ENCODE assay signal across 7 cellular contexts in the genomic region with DNA sequence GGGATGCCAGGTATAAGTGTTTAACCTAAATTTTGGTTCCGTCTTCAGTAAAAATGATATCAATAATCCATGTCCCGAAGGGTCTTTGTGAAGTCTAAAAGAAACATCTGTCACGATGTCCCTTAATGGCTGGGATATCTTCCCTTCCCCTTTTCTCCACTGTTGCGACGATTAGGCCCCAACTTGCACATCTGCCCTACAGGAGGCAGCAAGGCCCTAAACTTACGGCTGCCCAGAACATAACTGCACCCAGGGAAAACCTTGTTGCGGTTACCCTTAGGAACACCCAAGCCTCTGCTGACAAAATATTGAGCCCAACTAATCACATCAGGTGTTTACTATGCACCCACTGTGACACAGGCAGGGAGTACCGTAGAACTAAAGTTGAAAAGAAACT. TPM values are rescaled to one million over a fixed set of nuclear protein-coding genes. Genes with fewer than 3 reads are reported as not detected.
DNase-seq lines count a peak whose midpoint lies in the region; ATAC-seq and TF ChIP-seq lines count a peak whose summit lies in the region.

No MANE protein-coding gene starts in this region.

- peak overlapping the region; percentile 97 for H3K27ac ChIP-seq in MM.1S (ENCODE audit: low read length)

- peaks cover 14% of the 10 kb centered on the region for H3F3A ChIP-seq in MM.1S (ENCODE audit: insufficient read depth, low read length)

- DNase-seq in GF-D8 (lab: John Stamatoyannopoulos, UW) (peak; percentile 85), MM.1S (peak; percentile 66), SW480 (ENCODE audit: low spot score) (peak; percentile 64), choroid plexus epithelial cell (ENCODE audit: low read depth) (peak; percentile 42), 8988T (no peak)

- H3K4me1 ChIP-seq in MM.1S (ENCODE audit: low read length) (peaks cover 16% of the 10 kb centered on the region), mononuclear cell (ENCODE audit: insufficient read depth, low read length) (peaks cover 22% of the 10 kb centered on the region)

- peaks cover 35% of the 10 kb centered on the region for H3K79me2 ChIP-seq in MM.1S (ENCODE audit: low read length)

- H4K20me1 ChIP-seq in MM.1S (ENCODE audit: insufficient read depth, low read length) = peaks cover 10% of the 10 kb centered on the region

- H3K36me3 ChIP-seq in MM.1S (replicated peaks; ENCODE audit: insufficient read depth, low read length) = no peaks in the 10 kb centered on the region

- peak overlapping the region; percentile 73 for H2AFZ ChIP-seq in MM.1S (ENCODE audit: low read length)

- H3K9ac ChIP-seq in MM.1S (ENCODE audit: low read length) = peak overlapping the region; percentile 89

- H3K9me2 ChIP-seq in MM.1S (replicated peaks; ENCODE audit: insufficient read depth, low read length) = no peaks in the 10 kb centered on the region

- no peaks in the 10 kb centered on the region for H3K9me3 ChIP-seq in MM.1S (replicated peaks; ENCODE audit: insufficient read depth, low read length)
- no peaks in the 10 kb centered on the region for H3K9me3 ChIP-seq in mononuclear cell (ENCODE audit: low read depth, low read length)

- no peaks in the 10 kb centered on the region for H3K27me3 ChIP-seq in MM.1S (replicated peaks; ENCODE audit: insufficient read depth, low read length)
- H3K27me3 ChIP-seq in mononuclear cell (ENCODE audit: insufficient read depth, low read length) = no peaks in the 10 kb centered on the region

- ATAC-seq in GM21717 (IDR thresholded peaks at IDR 0.05; ENCODE audit: unreplicated experiment) = no peak

- TF ChIP-seq CTCF in MM.1S (IDR thresholded peaks at IDR 0.05; ENCODE audit: low read length) (peak; percentile 46), choroid plexus epithelial cell (conservative IDR thresholded peaks at IDR 0.05; ENCODE audit: low read depth, low read length) (peak; percentile 35)

- H3K4me3 ChIP-seq in MM.1S (ENCODE audit: low read length) (peak overlapping the region; percentile 77), choroid plexus epithelial cell (ENCODE audit: low read depth, low read length) (peak overlapping the region; percentile 84), mononuclear cell (ENCODE audit: low read length) (peak overlapping the region; percentile 54)

- H3K4me2 ChIP-seq in MM.1S (ENCODE audit: low read depth, low read length) = peak overlapping the region; percentile 65

RNA-seq across cellular contexts. Expression of gene SMAD2, which starts 1.2 kb away (rescaled TPM):
- total RNA-seq in mononuclear cell = 106 TPM
